In genomic region chr4:152352645-152353116, GRCh38 we compare ENCODE assay signal across 8 cellular contexts.
DNase-seq lines count a peak whose midpoint lies in the region; FAIRE-seq and TF ChIP-seq lines count a peak whose summit lies in the region.

No MANE protein-coding gene starts in this region.

- H3K4me3 ChIP-seq in GM23248: peak overlapping the region; percentile 93
- H3K4me3 ChIP-seq in MG63: peak overlapping the region; percentile 58
- H3K4me3 ChIP-seq in SK-N-SH (ENCODE audit: low read depth in 2 of 2, low read length in 1 of 2): peak overlapping the region; percentile 65 to 68
- H3K4me3 ChIP-seq in mucosa of rectum (ENCODE audit: low read length in 2 of 2): peak overlapping the region; percentile 42 to 67

- CTCF ChIA-PET in SK-N-SH (lab: Yijun Ruan, JAX): interaction anchor here (1.1 to 2.6 kb wide), 4 partner anchors 12 to 102 kb away, joined by 3 to 9 read pairs (median 4); no protein-coding TSS in a partner anchor

- H3K79me2 ChIP-seq in GM23248 (ENCODE audit: insufficient read depth) (peaks cover 55% of the 10 kb centered on the region), SK-N-SH (ENCODE audit: insufficient read depth) (peaks cover 21% of the 10 kb centered on the region; the same call in 1 of the 2 replicates)

- H3K9me3 ChIP-seq in GM23248 (ENCODE audit: low read depth) (no peaks in the 10 kb centered on the region), MG63 (no peaks in the 10 kb centered on the region), SK-N-SH (no peaks in the 10 kb centered on the region), mucosa of rectum (ENCODE audit: control insufficient read depth in 2 of 2, low read length in 2 of 2) (no peaks in the 10 kb centered on the region)

- in situ Hi-C loops in GM23248 (cut with MboI): loop anchor here (25.0 kb wide), 1 partner anchor 1240 kb away; no protein-coding TSS in a partner anchor

- FAIRE-seq in urothelium cell line (lab: Jason Lieb, UNC): peak; percentile 58

- 0 to 1% methylated on average over 10 of the region's 10 CpGs for WGBS in GM23248 (ENCODE audit: low coverage in 1 of 2, low lambda C conversion rate in 2 of 2, missing lambda C conversion rate in 2 of 2), 2 experiments
- 0% methylated on average over 10 of the region's 10 CpGs for WGBS in SK-N-SH (ENCODE audit: low lambda C conversion rate)

- H4K20me1 ChIP-seq in GM23248 (ENCODE audit: insufficient read depth) (no peaks in the 10 kb centered on the region), SK-N-SH (ENCODE audit: insufficient read depth) (no peaks in the 10 kb centered on the region; the same call in 1 of the 2 replicates)

- H3K4me1 ChIP-seq in GM23248 (ENCODE audit: insufficient read depth): peaks cover 69% of the 10 kb centered on the region
- peaks cover 3 to 10% of the 10 kb centered on the region in 2 experiments; a peak in 2 of 4 replicates for H3K4me1 ChIP-seq in SK-N-SH (ENCODE audit: control insufficient read depth in 1 of 2, insufficient read depth in 2 of 2, low read depth in 1 of 2, low read length in 1 of 2)
- H3K4me1 ChIP-seq in mucosa of rectum (ENCODE audit: control insufficient read depth in 2 of 2, insufficient read depth in 2 of 2, low read length in 2 of 2): no peaks in the 10 kb centered on the region

- no peaks in the 10 kb centered on the region for H3K27me3 ChIP-seq in GM23248 (replicated peaks; ENCODE audit: insufficient read depth)
- no peaks in the 10 kb centered on the region for H3K27me3 ChIP-seq in MG63
- no peaks in the 10 kb centered on the region for H3K27me3 ChIP-seq in SK-N-SH (ENCODE audit: insufficient read depth)
- H3K27me3 ChIP-seq in mucosa of rectum (ENCODE audit: control insufficient read depth in 2 of 2, insufficient read depth in 2 of 2, low read length in 2 of 2): no peaks in the 10 kb centered on the region

- no peaks in the 10 kb centered on the region for H3K36me3 ChIP-seq in GM23248 (ENCODE audit: low read depth)
- no peaks in the 10 kb centered on the region for H3K36me3 ChIP-seq in MG63
- no peaks in the 10 kb centered on the region for H3K36me3 ChIP-seq in SK-N-SH (replicated peaks in 1 of 2; ENCODE audit: control insufficient read depth in 1 of 2, insufficient read depth in 2 of 2, low read length in 1 of 2)
- no peaks in the 10 kb centered on the region for H3K36me3 ChIP-seq in mucosa of rectum (ENCODE audit: control insufficient read depth in 2 of 2, insufficient read depth in 2 of 2, low read length in 2 of 2)

- H3K9me2 ChIP-seq in GM23248 (ENCODE audit: insufficient read depth) (no peaks in the 10 kb centered on the region), SK-N-SH (no peaks in the 10 kb centered on the region; the same call in 1 of the 2 replicates)

- H3K4me2 ChIP-seq in GM23248 (ENCODE audit: unreplicated experiment) (peak overlapping the region; percentile 91), SK-N-SH (peak overlapping the region; percentile 87)

- DNase-seq in ELR (ENCODE audit: low read depth) (peak; percentile 91), GM23248 (peak; percentile 96), MG63 (peak; percentile 78), SK-N-SH (peak; percentile 49), epithelial cell of prostate (ENCODE audit: low read depth, low spot score) (peak; percentile 83), urothelium cell line (ENCODE audit: low spot score) (peak; percentile 78)
- DNase-seq in activated CD4-positive, alpha-beta T cell treated with anti-CD3 and anti-CD28 coated beads for 4 hours: no peak

- peak overlapping the region; percentile 90 for H3K9ac ChIP-seq in GM23248
- H3K9ac ChIP-seq in SK-N-SH: peak overlapping the region; percentile 62; the same call in 1 of the 2 replicates
- H3K9ac ChIP-seq in mucosa of rectum (ENCODE audit: low read depth in 1 of 2, low read length in 2 of 2): peak overlapping the region in 1 of 2 donors; percentile 18

- TF ChIP-seq RAD21 in SK-N-SH (IDR thresholded peaks at IDR 0.05; ENCODE audit: low read length): peak; percentile 27; the same call in 1 of the 2 replicates

- H3K27ac ChIP-seq in GM23248: peak overlapping the region; percentile 88
- H3K27ac ChIP-seq in SK-N-SH (ENCODE audit: low read depth in 2 of 2, low read length in 1 of 2): peak overlapping the region; percentile 73 to 96
- H3K27ac ChIP-seq in epithelial cell of prostate: peak overlapping the region; percentile 86
- H3K27ac ChIP-seq in mucosa of rectum (ENCODE audit: low read depth in 2 of 2, low read length in 2 of 2): peak overlapping the region; percentile 11 to 58

- H3F3A ChIP-seq in GM23248 (ENCODE audit: insufficient read depth) (peaks cover 36% of the 10 kb centered on the region), SK-N-SH (replicated peaks; ENCODE audit: insufficient read depth) (peaks cover under 1% of the 10 kb centered on the region)

- POLR2A ChIA-PET in SK-N-SH (lab: Yijun Ruan, JAX): interaction anchor here (1.1 kb wide), 1 partner anchor 469 kb away, joined by 3 read pairs; no protein-coding TSS in a partner anchor

- 0 out of 4 replicates have a peak, but pooled peaks of 1 of the 2 experiments have one; percentile 37 for TF ChIP-seq EP300 in SK-N-SH (IDR thresholded peaks at IDR 0.05; ENCODE audit: borderline replicate concordance in 1 of 2, low read depth in 1 of 2, low read length in 1 of 2)

- peak overlapping the region; percentile 86 for H2AFZ ChIP-seq in GM23248
- no peak overlapping the region for H2AFZ ChIP-seq in SK-N-SH (ENCODE audit: low read depth)

- no peak for TF ChIP-seq CTCF in SK-N-SH (IDR thresholded peaks at IDR 0.05)

TF ChIP-seq in SK-N-SH, 30 proteins besides CTCF, POLR2A, EP300 and RAD21 (continues in another document):
- TF ChIP-seq TAF1 (IDR thresholded peaks at IDR 0.05; ENCODE audit: borderline replicate concordance, low read depth, low read length) (peak; percentile 76; the same call in 1 of the 2 replicates), GABPA (IDR thresholded peaks at IDR 0.05; ENCODE audit: low read depth) (no peak), FOXJ3 (CRISPR knock-in tag; IDR thresholded peaks at IDR 0.05) (peak; percentile 35; the same call in 1 of the 2 replicates), TEAD4 (IDR thresholded peaks at IDR 0.05; ENCODE audit: borderline replicate concordance, insufficient read depth) (no peak), GATA2 (CRISPR knock-in tag; IDR thresholded peaks at IDR 0.05) (peak; percentile 80), FOXM1 (IDR thresholded peaks at IDR 0.05; ENCODE audit: low read depth) (no peak), SMC3 (IDR thresholded peaks at IDR 0.05; ENCODE audit: low read depth, low read length) (0 out of 2 replicates have a peak, but pooled peaks have one; percentile 4), MXI1 (IDR thresholded peaks at IDR 0.05; ENCODE audit: low read depth, low read length) (peak; percentile 80), SIN3A (IDR thresholded peaks at IDR 0.05; ENCODE audit: borderline replicate concordance, low read depth, low read length) (peak; percentile 76), CHD2 (IDR thresholded peaks at IDR 0.05; ENCODE audit: low read length, partially characterized antibody) (peak; percentile 18), REST (IDR thresholded peaks at IDR 0.05; ENCODE audit: low read depth, low read length) (0 out of 2 replicates have a peak, but pooled peaks have one; percentile 17), MAX (IDR thresholded peaks at IDR 0.05; ENCODE audit: low read depth) (no peak), POLR2AphosphoS5 (IDR thresholded peaks at IDR 0.05; ENCODE audit: low read depth, low read length) (peak; percentile 72; the same call in 1 of the 2 replicates), RCOR1 (IDR thresholded peaks at IDR 0.05; ENCODE audit: low read length) (peak; percentile 62), JUND (IDR thresholded peaks at IDR 0.05) (no peak), MEF2A (IDR thresholded peaks at IDR 0.05; ENCODE audit: borderline replicate concordance, low read depth) (no peak), USF1 (IDR thresholded peaks at IDR 0.05; ENCODE audit: borderline replicate concordance, low read depth) (no peak)

Comparison
In these comparisons a context has a peak if more than half of its experiments do, and no peak if none do; other contexts are left out.
1. DNase-seq: peak in ELR (single experiment), GM23248 (single experiment), MG63 (single experiment), SK-N-SH (single experiment), epithelial cell of prostate (single experiment) and urothelium cell line (single experiment); none in activated CD4-positive, alpha-beta T cell treated with anti-CD3 and anti-CD28 coated beads for 4 hours (0 of 2).
2. H3K27ac ChIP-seq: peak in every context shown above with its lines; median percentile 88 in GM23248; 86 in epithelial cell of prostate; 84 in SK-N-SH; 34 in mucosa of rectum.
3. Peak in every context shown above with its lines, with median percentiles within 50 percentile points of each other: H3K4me3 ChIP-seq.